Comparison of ENCODE assay signal across 1 cellular context in genomic region chr16:50310308-50311133, GRCh38.
TF ChIP-seq lines count a peak whose summit lies in the region.

No MANE protein-coding gene starts in this region.

TF ChIP-seq in HepG2, 621 proteins besides CTCF, POLR2A, EP300 and RAD21 (continued from another document and continues in another):
- no peak for TF ChIP-seq KIAA2018 (CRISPR knock-in tag; IDR thresholded peaks at IDR 0.05; ENCODE audit: borderline replicate concordance)
- no peak for TF ChIP-seq ZNF740 (CRISPR knock-in tag; IDR thresholded peaks at IDR 0.05)
- TF ChIP-seq TCF7 (IDR thresholded peaks at IDR 0.05; ENCODE audit: low read depth) = no peak
- no peak for TF ChIP-seq MAZ (IDR thresholded peaks at IDR 0.05; ENCODE audit: borderline replicate concordance, low read depth, low read length)
- TF ChIP-seq MAZ (CRISPR knock-in tag; IDR thresholded peaks at IDR 0.05; ENCODE audit: low read depth) = no peak; the same call in 1 of the 2 replicates
- TF ChIP-seq ATF2 (CRISPR knock-in tag; IDR thresholded peaks at IDR 0.05) = no peak
- no peak for TF ChIP-seq ZBTB37 (CRISPR knock-in tag; IDR thresholded peaks at IDR 0.05)
- no peak for TF ChIP-seq ZNF460 (CRISPR knock-in tag; IDR thresholded peaks at IDR 0.05; ENCODE audit: borderline replicate concordance)
- 0 out of 2 replicates have a peak, but pooled peaks have one; percentile 17 for TF ChIP-seq TOPORS (CRISPR knock-in tag; IDR thresholded peaks at IDR 0.05)
- TF ChIP-seq GABPA (IDR thresholded peaks at IDR 0.05; ENCODE audit: low read depth, low read length) = no peak
- TF ChIP-seq GABPA (CRISPR knock-in tag; IDR thresholded peaks at IDR 0.05; ENCODE audit: low read depth) = no peak
- no peak for TF ChIP-seq CEBPB (IDR thresholded peaks at IDR 0.05; ENCODE audit: borderline replicate concordance, low read depth, low read length)
- no peak for TF ChIP-seq PCBP1 (IDR thresholded peaks at IDR 0.05; ENCODE audit: borderline replicate concordance, low read depth, low read length)
- TF ChIP-seq TRIM22 (IDR thresholded peaks at IDR 0.05) = no peak
- peak; percentile 39; the same call in 1 of the 2 replicates for TF ChIP-seq PITX1 (CRISPR knock-in tag; IDR thresholded peaks at IDR 0.05)
- peak; percentile 93 for TF ChIP-seq AGO2 (optimal IDR thresholded peaks at IDR 0.05; ENCODE audit: low read depth, low read length)
- no peak for TF ChIP-seq DR1 (CRISPR knock-in tag; IDR thresholded peaks at IDR 0.05)
- no peak for TF ChIP-seq HMGA1 (CRISPR knock-in tag; conservative IDR thresholded peaks at IDR 0.05)
- TF ChIP-seq MAFG (CRISPR knock-in tag; IDR thresholded peaks at IDR 0.05) = no peak
- no peak for TF ChIP-seq ZBTB10 (CRISPR knock-in tag; IDR thresholded peaks at IDR 0.05; ENCODE audit: borderline replicate concordance)
- TF ChIP-seq ZNF558 (CRISPR knock-in tag; IDR thresholded peaks at IDR 0.05; ENCODE audit: borderline replicate concordance) = no peak
- no peak for TF ChIP-seq ZFP62 (CRISPR knock-in tag; IDR thresholded peaks at IDR 0.05)
- no peak for TF ChIP-seq ATM (IDR thresholded peaks at IDR 0.05; ENCODE audit: borderline replicate concordance)
- TF ChIP-seq ZNF768 (CRISPR knock-in tag; IDR thresholded peaks at IDR 0.05) = peak; percentile 45; the same call in 1 of the 2 replicates
- TF ChIP-seq MNT (IDR thresholded peaks at IDR 0.05) = no peak
- TF ChIP-seq GMEB2 (CRISPR knock-in tag; IDR thresholded peaks at IDR 0.05; ENCODE audit: low read depth) = no peak
- no peak for TF ChIP-seq WIZ (CRISPR knock-in tag; IDR thresholded peaks at IDR 0.05)
- TF ChIP-seq ZNF773 (CRISPR knock-in tag; IDR thresholded peaks at IDR 0.05; ENCODE audit: borderline replicate concordance) = no peak
- no peak for TF ChIP-seq ATF6 (CRISPR knock-in tag; conservative IDR thresholded peaks at IDR 0.05)
- no peak for TF ChIP-seq CHCHD3 (CRISPR knock-in tag; IDR thresholded peaks at IDR 0.05)
- no peak for TF ChIP-seq ZEB1 (IDR thresholded peaks at IDR 0.05; ENCODE audit: insufficient replicate concordance, low read depth)
- TF ChIP-seq PHF21A (CRISPR knock-in tag; IDR thresholded peaks at IDR 0.05) = 0 out of 2 replicates have a peak, but pooled peaks have one; percentile 7
- TF ChIP-seq NCOA5 (CRISPR knock-in tag; IDR thresholded peaks at IDR 0.05) = no peak
- TF ChIP-seq ZNF362 (CRISPR knock-in tag; IDR thresholded peaks at IDR 0.05; ENCODE audit: borderline replicate concordance) = no peak
- TF ChIP-seq ZNF879 (CRISPR knock-in tag; IDR thresholded peaks at IDR 0.05) = no peak
